ENCODE assay signal across 8 cellular contexts in the genomic region with DNA sequence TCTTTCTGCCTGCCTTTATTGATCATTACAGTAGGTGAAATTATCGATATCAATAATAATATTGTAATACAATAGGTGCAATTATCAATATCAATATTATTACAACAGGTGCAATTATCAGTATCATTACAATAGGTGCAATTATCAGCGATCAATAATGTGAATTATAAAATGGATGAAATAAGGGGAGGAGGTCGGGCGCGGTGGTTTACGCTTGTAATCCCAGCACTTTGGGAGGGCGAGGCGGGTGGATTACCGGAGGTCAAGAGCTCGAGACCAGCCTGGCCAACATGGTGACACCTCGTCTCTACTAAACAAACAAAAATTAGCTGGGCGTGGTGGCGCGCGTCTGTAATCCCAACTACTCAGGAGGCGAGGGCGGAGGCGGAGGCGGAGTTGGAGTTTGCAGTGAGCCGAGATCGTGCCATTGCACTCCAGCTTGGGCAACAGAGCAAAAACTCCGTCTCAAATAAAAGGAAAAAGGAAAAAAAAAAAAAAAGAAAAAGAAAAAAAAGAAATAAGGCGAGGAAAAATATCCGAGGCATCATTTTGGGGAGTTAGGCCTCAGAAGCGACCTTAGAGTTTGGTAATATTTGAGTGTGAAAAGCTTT. TPM values are rescaled to one million over a fixed set of nuclear protein-coding genes. Genes with fewer than 3 reads are reported as not detected.
A peak's percentile ranks its signal among the peaks of the same experiment; 100 is the strongest.
DNase-seq lines count a peak whose midpoint lies in the region; TF ChIP-seq lines count a peak whose summit lies in the region.

No MANE protein-coding gene starts in this region.

- H3K4me1 Mint-ChIP-seq in activated T-helper 2 cell treated with anti-CD3 and anti-CD28 coated beads, Interferon-gamma antibody, Interleukin-2, Interleukin-4, amounts not matched to agents 10 μg/mL and 5 μg/mL and 100 μg/mL, durations not matched to agents 14 hours and 24 hours and 36 hours (ENCODE audit: low read depth) = peaks cover 38% of the 10 kb centered on the region

- H3K9me3 Mint-ChIP-seq in activated T-helper 2 cell treated with anti-CD3 and anti-CD28 coated beads, Interferon-gamma antibody, Interleukin-2, Interleukin-4, amounts not matched to agents 10 μg/mL and 5 μg/mL and 100 μg/mL, durations not matched to agents 14 hours and 24 hours and 36 hours = no peaks in the 10 kb centered on the region

- intact Hi-C loops in activated T-helper 2 cell treated with anti-CD3 and anti-CD28 coated beads, Interferon-gamma antibody, Interleukin-2, Interleukin-4, amounts not matched to agents 10 μg/mL and 5 μg/mL and 100 μg/mL, durations not matched to agents 14 hours and 24 hours and 36 hours (cut with micrococcal nuclease) = loop anchor here (2.0 to 10.0 kb wide), 5 partner anchors 61 to 1208 kb away; partner anchors contain the start of genes FOXB1 and ICE2

- TF ChIP-seq EP300 in suprapubic skin (IDR thresholded peaks at IDR 0.05) = no peak

- 2% methylated on average over 25 of the region's 25 CpGs for WGBS in suprapubic skin

- peaks cover 29% of the 10 kb centered on the region for H3K36me3 Mint-ChIP-seq in activated T-helper 2 cell treated with anti-CD3 and anti-CD28 coated beads, Interferon-gamma antibody, Interleukin-2, Interleukin-4, amounts not matched to agents 10 μg/mL and 5 μg/mL and 100 μg/mL, durations not matched to agents 14 hours and 24 hours and 36 hours (ENCODE audit: low read depth)

- H3K4me1 ChIP-seq in BE2C (peaks cover 6% of the 10 kb centered on the region; the same call in 1 of the 2 replicates), neutrophil (ENCODE audit: control insufficient read depth in 1 of 2, insufficient read depth in 1 of 2, low read depth in 1 of 2, low read length in 1 of 2) (peaks cover 40 to 44% of the 10 kb centered on the region in 2 experiments), suprapubic skin (peaks cover 45% of the 10 kb centered on the region)

- H3K36me3 ChIP-seq in BE2C (peaks cover 4% of the 10 kb centered on the region), neutrophil (no peaks in the 10 kb centered on the region), suprapubic skin (no peaks in the 10 kb centered on the region)

- peak overlapping the region; percentile 93 for H3K4me3 Mint-ChIP-seq in activated T-helper 2 cell treated with anti-CD3 and anti-CD28 coated beads, Interferon-gamma antibody, Interleukin-2, Interleukin-4, amounts not matched to agents 10 μg/mL and 5 μg/mL and 100 μg/mL, durations not matched to agents 14 hours and 24 hours and 36 hours (ENCODE audit: low read depth)

- TF ChIP-seq CTCF in BE2C (IDR thresholded peaks at IDR 0.05; ENCODE audit: low read depth, low read length) (no peak), foreskin fibroblast (IDR thresholded peaks at IDR 0.05; ENCODE audit: low read depth, low read length) (no peak), neutrophil (IDR thresholded peaks at IDR 0.05) (no peak), suprapubic skin (IDR thresholded peaks at IDR 0.05) (no peak)

- H3K27ac ChIP-seq in neutrophil (peak overlapping the region; percentile 99), suprapubic skin (peak overlapping the region; percentile 100)

- H3K4me3 ChIP-seq in BE2C (ENCODE audit: low read depth, low read length) (peak overlapping the region; percentile 95), foreskin fibroblast (ENCODE audit: low read depth in 1 of 2, low read length in 2 of 2) (peak overlapping the region; percentile 84 to 99), neutrophil (ENCODE audit: low read depth in 1 of 2, low read length in 1 of 2) (peak overlapping the region; percentile 81 to 98), suprapubic skin (peak overlapping the region; percentile 98)
- peak overlapping the region; percentile 95 for H3K4me3 ChIP-seq in Jurkat, Clone E6-1 (ENCODE audit: low read length)

- no peaks in the 10 kb centered on the region for H3K9me3 ChIP-seq in BE2C
- H3K9me3 ChIP-seq in neutrophil = no peaks in the 10 kb centered on the region
- no peaks in the 10 kb centered on the region for H3K9me3 ChIP-seq in suprapubic skin

- H3K27me3 ChIP-seq in BE2C = no peaks in the 10 kb centered on the region
- H3K27me3 ChIP-seq in neutrophil = no peaks in the 10 kb centered on the region
- no peaks in the 10 kb centered on the region for H3K27me3 ChIP-seq in suprapubic skin

- peak in 1 of 2 donors; percentile 40 for TF ChIP-seq POLR2A in suprapubic skin (IDR thresholded peaks at IDR 0.05)

- DNase-seq in BE2C (peak; percentile 46), RKO (ENCODE audit: low spot score) (peak; percentile 80), foreskin fibroblast (peak; percentile 62 to 83), suprapubic skin (ENCODE audit: low spot score in 2 of 2) (peak; percentile 95 to 97), cerebellum (ENCODE audit: low spot score) (no peak)
- DNase-seq in Jurkat, Clone E6-1 (ENCODE audit: low read depth, low spot score) = peak; percentile 60
- peak; percentile 74 for DNase-seq in activated T-helper 2 cell treated with anti-CD3 and anti-CD28 coated beads, Interferon-gamma antibody, Interleukin-2, Interleukin-4, amounts not matched to agents 10 μg/mL and 5 μg/mL and 100 μg/mL, durations not matched to agents 14 hours and 24 hours and 36 hours (ENCODE audit: low spot score)

- peak overlapping the region; percentile 98 for H3K27ac Mint-ChIP-seq in activated T-helper 2 cell treated with anti-CD3 and anti-CD28 coated beads, Interferon-gamma antibody, Interleukin-2, Interleukin-4, amounts not matched to agents 10 μg/mL and 5 μg/mL and 100 μg/mL, durations not matched to agents 14 hours and 24 hours and 36 hours

- H3K27me3 Mint-ChIP-seq in activated T-helper 2 cell treated with anti-CD3 and anti-CD28 coated beads, Interferon-gamma antibody, Interleukin-2, Interleukin-4, amounts not matched to agents 10 μg/mL and 5 μg/mL and 100 μg/mL, durations not matched to agents 14 hours and 24 hours and 36 hours (ENCODE audit: low read depth) = no peaks in the 10 kb centered on the region

RNA-seq across cellular contexts. Expression of gene BNIP2, which starts 0.6 kb away (rescaled TPM):
- 36.8 TPM for polyA plus RNA-seq in BE2C (2012; ENCODE audit: insufficient read depth, insufficient read length, low read depth)
- 40.8 TPM for polyA plus RNA-seq in Jurkat, Clone E6-1 (2012; ENCODE audit: insufficient read depth, insufficient read length)
- 59.4 and 60.5 TPM in 2 replicates for total RNA-seq in activated T-helper 2 cell treated with anti-CD3 and anti-CD28 coated beads, Interferon-gamma antibody, Interleukin-2, Interleukin-4, amounts not matched to agents 10 μg/mL and 5 μg/mL and 100 μg/mL, durations not matched to agents 14 hours and 24 hours and 36 hours
- total RNA-seq in suprapubic skin (100 to 1,000 TPM in 3 of 4 donors, 10 to 100 TPM in 1; 95.4 to 146 (median 114) TPM), cerebellum (70.0 TPM)

RNA-seq across cellular contexts. Expression of gene GTF2A2, which starts 32.4 kb away (rescaled TPM):
- 92.7 TPM for polyA plus RNA-seq in BE2C (2012; ENCODE audit: insufficient read depth, insufficient read length, low read depth)
- 227 TPM for polyA plus RNA-seq in Jurkat, Clone E6-1 (2012; ENCODE audit: insufficient read depth, insufficient read length)
- 187 and 193 TPM in 2 replicates for total RNA-seq in activated T-helper 2 cell treated with anti-CD3 and anti-CD28 coated beads, Interferon-gamma antibody, Interleukin-2, Interleukin-4, amounts not matched to agents 10 μg/mL and 5 μg/mL and 100 μg/mL, durations not matched to agents 14 hours and 24 hours and 36 hours
- total RNA-seq in suprapubic skin (10 to 100 TPM in 3 of 4 donors, 1 to 10 TPM in 1; 7.7 to 26.5 (median 15.4) TPM), cerebellum (15.9 TPM)
